Comparison of ENCODE assay signal across 10 cellular contexts in genomic region chr14:22268875-22269274, GRCh38.
A peak's percentile ranks its signal among the peaks of the same experiment; 100 is the strongest.
DNase-seq lines count a peak whose midpoint lies in the region; ATAC-seq and TF ChIP-seq lines count a peak whose summit lies in the region.
"Had no signal": no experiment of that assay in that cellular context is flagged by ENCODE, and none has a peak within 500 bp of the region (broad histone marks: within the 10 kb centered on the region; RNA-seq: fewer than 3 reads in every experiment).

No MANE protein-coding gene starts in this region.

- no peak overlapping the region for H3K4me2 ChIP-seq in GM23248 (ENCODE audit: unreplicated experiment)

- no peaks in the 10 kb centered on the region for H3K27me3 ChIP-seq in CD4-positive, CD25-positive, alpha-beta regulatory T cell (ENCODE audit: control insufficient read depth, insufficient read depth, low read length)
- H3K27me3 ChIP-seq in GM23248 (replicated peaks; ENCODE audit: insufficient read depth), result peaks cover 2% of the 10 kb centered on the region; the same call in 1 of the 2 replicates

- H3K9me3 ChIP-seq in CD4-positive, CD25-positive, alpha-beta regulatory T cell (ENCODE audit: control insufficient read depth in 2 of 2, low read length in 2 of 2), result no peaks in the 10 kb centered on the region
- H3K9me3 ChIP-seq in GM23248 (ENCODE audit: low read depth) (no peaks in the 10 kb centered on the region), T-helper 17 cell (ENCODE audit: control insufficient read depth, low read length, poor library complexity, severe bottlenecking) (no peaks in the 10 kb centered on the region)

- no peaks in the 10 kb centered on the region for H4K20me1 ChIP-seq in GM23248 (ENCODE audit: insufficient read depth)

- H3K9me2 ChIP-seq in GM23248 (ENCODE audit: insufficient read depth), result no peaks in the 10 kb centered on the region

- H3K36me3 Mint-ChIP-seq in CD4-positive, CD25-positive, alpha-beta regulatory T cell, result no peaks in the 10 kb centered on the region
- H3K36me3 Mint-ChIP-seq in T-helper 17 cell (ENCODE audit: low read depth), result no peaks in the 10 kb centered on the region

- peak overlapping the region; percentile 38 to 71 (median 46) for H3K27ac Mint-ChIP-seq in CD4-positive, CD25-positive, alpha-beta regulatory T cell
- no peak overlapping the region for H3K27ac Mint-ChIP-seq in T-helper 17 cell

- peak overlapping the region; percentile 13 for H3K4me3 ChIP-seq in CD4-positive, CD25-positive, alpha-beta regulatory T cell (ENCODE audit: low read depth, low read length)
- H3K4me3 ChIP-seq in GM23248 (no peak overlapping the region), fibroblast of pulmonary artery (replicated peaks; ENCODE audit: low read depth, low read length) (no peak overlapping the region)

- peak overlapping the region; percentile 51 for H3K27ac ChIP-seq in CD4-positive, CD25-positive, alpha-beta regulatory T cell (ENCODE audit: insufficient read depth, low read length, poor library complexity, severe bottlenecking)
- H3K27ac ChIP-seq in GM23248, result no peak overlapping the region

- H3K4me3 Mint-ChIP-seq in CD4-positive, CD25-positive, alpha-beta regulatory T cell, result peak overlapping the region; percentile 74 to 87 (median 80)
- H3K4me3 Mint-ChIP-seq in T-helper 17 cell, result no peak overlapping the region

- H3K79me2 ChIP-seq in GM23248 (ENCODE audit: insufficient read depth), result no peaks in the 10 kb centered on the region

- no peak overlapping the region for H3K9ac ChIP-seq in GM23248

- no peaks in the 10 kb centered on the region for H3K9me3 Mint-ChIP-seq in CD4-positive, CD25-positive, alpha-beta regulatory T cell

- no peaks in the 10 kb centered on the region for H3K36me3 ChIP-seq in CD4-positive, CD25-positive, alpha-beta regulatory T cell (ENCODE audit: control insufficient read depth, insufficient read depth, low read length)
- no peaks in the 10 kb centered on the region for H3K36me3 ChIP-seq in GM23248 (ENCODE audit: low read depth)

- no peak for TF ChIP-seq CTCF in fibroblast of pulmonary artery (IDR thresholded peaks at IDR 0.05; ENCODE audit: low read length, missing control alignments)

- no peak for ATAC-seq in CD4-positive, CD25-positive, alpha-beta regulatory T cell (ENCODE audit: low read depth in 2 of 2)
- ATAC-seq in T-helper 17 cell, result peak; percentile 68
- ATAC-seq in HG02571 (IDR thresholded peaks at IDR 0.05; ENCODE audit: unreplicated experiment), result no peak
- ATAC-seq in SK-N-SH treated with all-trans-retinoic acid at 6 μM for 48 hours, result no peak

- WGBS in GM23248 (ENCODE audit: low coverage in 1 of 2, low lambda C conversion rate in 2 of 2, missing lambda C conversion rate in 2 of 2), 2 experiments, result 93 to 100% methylated on average over 2 of the region's 2 CpGs

- no peaks in the 10 kb centered on the region for H3K27me3 Mint-ChIP-seq in CD4-positive, CD25-positive, alpha-beta regulatory T cell
- H3K27me3 Mint-ChIP-seq in T-helper 17 cell, result no peaks in the 10 kb centered on the region

- no peaks in the 10 kb centered on the region for H3K4me1 ChIP-seq in CD4-positive, CD25-positive, alpha-beta regulatory T cell (ENCODE audit: control insufficient read depth, insufficient read depth, low read length, poor library complexity, severe bottlenecking)
- no peaks in the 10 kb centered on the region for H3K4me1 ChIP-seq in GM23248 (ENCODE audit: insufficient read depth)

- H2AFZ ChIP-seq in GM23248, result no peak overlapping the region

- H3K4me1 Mint-ChIP-seq in CD4-positive, CD25-positive, alpha-beta regulatory T cell, result peaks cover 0 to 8% (median 3%) of the 10 kb centered on the region in 4 donors
- no peaks in the 10 kb centered on the region for H3K4me1 Mint-ChIP-seq in T-helper 17 cell

- DNase-seq in CD4-positive, CD25-positive, alpha-beta regulatory T cell, result peak in 1 of 3 donors; percentile 26
- DNase-seq in GM23248 (peak; percentile 15), T-helper 17 cell (no peak), fibroblast of pulmonary artery (ENCODE audit: low read depth) (peak; percentile 10), ecto neural progenitor cell (ENCODE audit: low spot score) (no peak), AML-193 (lab: John Stamatoyannopoulos, UW) (no peak)
- DNase-seq: aorta, DMS79 had no signal

- in situ Hi-C loops in GM23248 (cut with MboI), result no loop called here

- H3F3A ChIP-seq in GM23248 (ENCODE audit: insufficient read depth), result no peaks in the 10 kb centered on the region

TF ChIP-seq in SK-N-SH treated with all-trans-retinoic acid at 6 μM for 48 hours, 23 proteins besides CTCF, POLR2A, EP300 and RAD21:
- TF ChIP-seq TSHZ2 (CRISPR knock-in tag; IDR thresholded peaks at IDR 0.05) (no peak), CSRNP3 (CRISPR knock-in tag; IDR thresholded peaks at IDR 0.05) (no peak), ZFP3 (CRISPR knock-in tag; IDR thresholded peaks at IDR 0.05) (no peak), TOX (CRISPR knock-in tag; IDR thresholded peaks at IDR 0.05; ENCODE audit: borderline replicate concordance) (no peak), BACH2 (CRISPR knock-in tag; IDR thresholded peaks at IDR 0.05; ENCODE audit: borderline replicate concordance) (no peak)
TF ChIP-seq in SK-N-SH treated with all-trans-retinoic acid at 6 μM for 48 hours: peak in this region for 0.

Comparison
In these comparisons a context has a peak if more than half of its experiments do, and no peak if none do; other contexts are left out.
1. DNase-seq: peak in GM23248 (single experiment) and fibroblast of pulmonary artery (single experiment); none in T-helper 17 cell (0 of 3), ecto neural progenitor cell (single experiment) and AML-193 (0 of 2).